In genomic region chr10:79344502-79345195, GRCh38 we compare ENCODE assay signal across 12 cellular contexts. TPM values are rescaled to one million over a fixed set of nuclear protein-coding genes. Genes with fewer than 3 reads are reported as not detected.
DNase-seq lines count a peak whose midpoint lies in the region; ATAC-seq and TF ChIP-seq lines count a peak whose summit lies in the region.
"Had no signal": no experiment of that assay in that cellular context is flagged by ENCODE, and none has a peak within 500 bp of the region (broad histone marks: within the 10 kb centered on the region; RNA-seq: fewer than 3 reads in every experiment).

No MANE protein-coding gene starts in this region.

- no peak overlapping the region for H3K4me2 ChIP-seq in GM23248 (ENCODE audit: unreplicated experiment)

- H3K9me3 ChIP-seq in esophagus squamous epithelium (no peaks in the 10 kb centered on the region), GM23248 (ENCODE audit: low read depth) (no peaks in the 10 kb centered on the region)

- DNase-seq in LNCaP clone FGC (ENCODE audit: low read depth) = peak; percentile 44
- peak; percentile 91 for DNase-seq in NCI-H510A (lab: John Stamatoyannopoulos, UW)
- DNase-seq in esophagus squamous epithelium (lab: John Stamatoyannopoulos, UW) = no peak
- DNase-seq in activated CD4-positive, alpha-beta T cell treated with anti-CD3 and anti-CD28 coated beads, Interleukin-2, amount 50 U/mL, for 1 hour = no peak
- DNase-seq in middle frontal gyrus (ENCODE audit: extremely low spot score, low spot score) = no peak
- no peak for DNase-seq in GM23248
- DNase-seq in left ventricle myocardium superior = no peak
- DNase-seq: foreskin fibroblast; NCI-H446 treated with DMSO at 0.1 percent for 48 hours; right cardiac atrium; stimulated activated CD4-positive, alpha-beta T cell treated with anti-CD3 and anti-CD28 coated beads, Interleukin-4, amount 100 ng/mL, for 24 hours had no signal

- WGBS in esophagus squamous epithelium, 2 donors = 53 to 55% methylated on average over 3 of the region's 3 CpGs
- 90 to 97% methylated on average over 3 of the region's 3 CpGs for WGBS in GM23248 (ENCODE audit: low coverage in 1 of 2, low lambda C conversion rate in 2 of 2, missing lambda C conversion rate in 2 of 2), 2 experiments

- H3K27me3 ChIP-seq in esophagus squamous epithelium = no peaks in the 10 kb centered on the region
- H3K27me3 ChIP-seq in GM23248 (replicated peaks; ENCODE audit: insufficient read depth) = no peaks in the 10 kb centered on the region

- no peak overlapping the region for H3K4me3 ChIP-seq in LNCaP clone FGC (ENCODE audit: low read depth, low read length)
- no peak overlapping the region for H3K4me3 ChIP-seq in esophagus squamous epithelium
- H3K4me3 ChIP-seq in GM23248 = no peak overlapping the region

- in situ Hi-C loops in GM23248 (cut with MboI) = no loop called here

- no peaks in the 10 kb centered on the region for H4K20me1 ChIP-seq in GM23248 (ENCODE audit: insufficient read depth)

- ATAC-seq in left ventricle myocardium superior = no peak
- ATAC-seq: right cardiac atrium had no signal

- no peak for TF ChIP-seq CTCF in C4-2B (conservative IDR thresholded peaks at IDR 0.05)
- no peak for TF ChIP-seq CTCF in LNCaP clone FGC (IDR thresholded peaks at IDR 0.05; ENCODE audit: control insufficient read depth, extremely low read depth, insufficient read depth)
- no peak for TF ChIP-seq CTCF in esophagus squamous epithelium (IDR thresholded peaks at IDR 0.05)

- H3K9me2 ChIP-seq in GM23248 (ENCODE audit: insufficient read depth) = no peaks in the 10 kb centered on the region

- H3K27ac ChIP-seq in C4-2B (peak overlapping the region; percentile 99), esophagus squamous epithelium (peak overlapping the region in 3 of 4 donors; percentile 28 to 69 (median 65)), GM23248 (no peak overlapping the region)

- H2AFZ ChIP-seq in GM23248 = no peak overlapping the region

- H3K36me3 ChIP-seq in esophagus squamous epithelium (peaks cover 1 to 9% (median 8%) of the 10 kb centered on the region in 3 donors), GM23248 (ENCODE audit: low read depth) (0 out of 2 replicates have a peak, but pooled peaks cover 8% of the 10 kb centered on the region)

- no peaks in the 10 kb centered on the region for H3F3A ChIP-seq in GM23248 (ENCODE audit: insufficient read depth)

- TF ChIP-seq POLR2A in esophagus squamous epithelium (IDR thresholded peaks at IDR 0.05) = no peak

- no peak overlapping the region for H3K9ac ChIP-seq in GM23248

- H3K79me2 ChIP-seq in GM23248 (ENCODE audit: insufficient read depth) = peaks cover 22% of the 10 kb centered on the region

- H3K4me1 ChIP-seq in esophagus squamous epithelium (peaks cover 22 to 83% (median 25%) of the 10 kb centered on the region in 3 donors), GM23248 (ENCODE audit: insufficient read depth) (peaks cover 15% of the 10 kb centered on the region)

- intact Hi-C loops in esophagus squamous epithelium (cut with DNase I) = no loop called here
- intact Hi-C loops in left ventricle myocardium superior (cut with micrococcal nuclease) = no loop called here

RNA-seq across cellular contexts. Expression of gene PPIF, which starts 2.6 kb away (rescaled TPM):
- 100 to 1,000 TPM in 1 of 4 donors, 10 to 100 TPM in 3; 40.2 to 141 (median 56.6) TPM for total RNA-seq in esophagus squamous epithelium
- total RNA-seq in GM23248 (2014; rRNA removed; shearing (Covaris generic)) = 18.7 and 24.6 TPM in 2 replicates
- polyA plus RNA-seq in GM23248 (2016; fragmentation: Nextera tagmentation; extraction: Ambion mirVana) = 45.5 and 50.8 TPM in 2 replicates
- total RNA-seq in left ventricle myocardium superior = 139 TPM

Comparison
In these comparisons a context has a peak if more than half of its experiments do, and no peak if none do; other contexts are left out.
1. DNase-seq: peak in LNCaP clone FGC (single experiment) and NCI-H510A (single experiment); none in esophagus squamous epithelium (single experiment), activated CD4-positive, alpha-beta T cell treated with anti-CD3 and anti-CD28 coated beads, Interleukin-2, amount 50 U/mL, for 1 hour (single experiment), middle frontal gyrus (single experiment), GM23248 (single experiment) and left ventricle myocardium superior (single experiment).